ENCODE assay signal across 10 cellular contexts in genomic region chr20:51460569-51461265, GRCh38.
DNase-seq lines count a peak whose midpoint lies in the region; ATAC-seq and TF ChIP-seq lines count a peak whose summit lies in the region.
"Had no signal": no experiment of that assay in that cellular context is flagged by ENCODE, and none has a peak within 500 bp of the region (broad histone marks: within the 10 kb centered on the region; RNA-seq: fewer than 3 reads in every experiment).

No MANE protein-coding gene starts in this region.

- WGBS in prostate gland, result 90% methylated on average over 13 of the region's 13 CpGs

- no peak for TF ChIP-seq CTCF in VCaP (conservative IDR thresholded peaks at IDR 0.05)
- TF ChIP-seq CTCF in prostate gland (IDR thresholded peaks at IDR 0.05), result no peak

- no peaks in the 10 kb centered on the region for H3K36me3 ChIP-seq in prostate gland
- H3K36me3 ChIP-seq: ovary had no signal

- H3K27ac ChIP-seq in VCaP, result 0 out of 2 replicates have a peak overlapping the region, but pooled peaks have one; percentile 6
- no peak overlapping the region for H3K27ac ChIP-seq in prostate gland
- H3K27ac ChIP-seq: ovary had no signal

- DNase-seq in prostate gland (ENCODE audit: low spot score) (no peak), NCI-H2029 (lab: John Stamatoyannopoulos, UW) (no peak)
- DNase-seq in activated naive CD4-positive, alpha-beta T cell treated with anti-CD3 and anti-CD28 coated beads, Interleukin-2, amount 50 U/mL, for 16 hours, result no peak

- no peaks in the 10 kb centered on the region for H3K9me3 ChIP-seq in prostate gland
- H3K9me3 ChIP-seq: ovary had no signal

- H3K4me1 ChIP-seq in prostate gland (replicated peaks), result peaks cover 11% of the 10 kb centered on the region

- ATAC-seq in GM18505 (IDR thresholded peaks at IDR 0.05; ENCODE audit: unreplicated experiment) (peak; percentile 83), GM21423 (IDR thresholded peaks at IDR 0.05; ENCODE audit: unreplicated experiment) (peak; percentile 96), HG03354 (IDR thresholded peaks at IDR 0.05; ENCODE audit: poor library complexity, severe bottlenecking, unreplicated experiment) (peak; percentile 98), esophagus mucosa (no peak)
- ATAC-seq: activated T-helper 17 cell treated with anti-CD3 and anti-CD28 coated beads, Interleukin-2, amount 50 U/mL, for 72 hours had no signal

- intact Hi-C loops in prostate gland (cut with DNase I), result no loop called here

- H3K27me3 ChIP-seq in prostate gland (replicated peaks; ENCODE audit: insufficient read depth), result no peaks in the 10 kb centered on the region
- H3K27me3 ChIP-seq: ovary had no signal

- no peak overlapping the region for H3K4me3 ChIP-seq in prostate gland
- H3K4me3 ChIP-seq: ovary had no signal

- TF ChIP-seq POLR2A in GM18505 (IDR thresholded peaks at IDR 0.05; ENCODE audit: borderline replicate concordance, extremely low read depth, insufficient read depth, insufficient read length) (no peak), prostate gland (IDR thresholded peaks at IDR 0.05) (no peak)
